Comparison of ENCODE assay signal across 8 cellular contexts in the genomic region with DNA sequence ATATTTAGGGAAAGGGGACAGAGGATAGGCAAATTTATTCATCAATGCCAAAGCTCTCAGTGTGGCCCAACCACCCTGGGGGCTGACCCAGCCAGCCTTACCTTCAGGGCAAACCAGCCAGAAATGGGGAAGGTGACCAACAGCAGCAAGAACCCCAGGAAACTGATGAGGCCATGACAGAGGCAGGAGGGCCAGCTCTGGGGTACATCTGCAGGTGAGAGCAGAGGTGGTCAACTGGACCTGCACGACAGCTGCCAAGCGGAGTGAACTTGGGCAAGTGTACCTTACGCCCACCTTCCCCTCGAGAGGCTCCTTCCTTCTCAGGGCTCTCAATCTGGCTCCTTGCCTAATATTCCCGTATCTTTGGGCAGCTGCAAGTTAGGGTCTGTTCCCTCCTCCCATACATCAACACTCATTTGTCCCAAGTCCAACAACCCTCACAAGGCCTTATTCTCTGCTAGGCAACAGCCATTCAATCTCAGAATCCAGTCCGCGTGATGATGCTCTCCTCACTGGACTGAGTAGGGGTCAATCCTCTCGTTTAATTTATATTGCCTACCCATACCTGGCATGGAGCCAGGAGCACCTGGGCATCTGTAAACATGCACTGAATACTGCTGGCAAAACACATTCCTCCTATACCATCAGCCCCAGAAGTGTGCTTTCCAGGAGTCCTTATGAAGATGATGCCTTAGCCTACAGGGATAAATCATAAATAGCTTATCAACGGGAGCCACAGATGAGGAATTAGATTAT. TPM values are rescaled to one million over a fixed set of nuclear protein-coding genes. Genes with fewer than 3 reads are reported as not detected.
DNase-seq lines count a peak whose midpoint lies in the region; ATAC-seq, FAIRE-seq and TF ChIP-seq lines count a peak whose summit lies in the region.

No MANE protein-coding gene starts in this region.

- H2BK15ac ChIP-seq in mesenchymal stem cell (ENCODE audit: low read depth, poor library complexity, severe bottlenecking): peak overlapping the region; percentile 68

- H3K36me3 ChIP-seq in mesenchymal stem cell (ENCODE audit: control insufficient read depth in 1 of 2, insufficient read depth in 2 of 2, low read depth in 1 of 2, low read length in 2 of 2) (peaks cover 15 to 17% of the 10 kb centered on the region in 2 experiments), tibial artery (peaks cover 0 to 38% (median 7%) of the 10 kb centered on the region in 3 donors)

- H3K9ac ChIP-seq in mesenchymal stem cell (ENCODE audit: low read length): peak overlapping the region; percentile 86

- no peak overlapping the region for H3K14ac ChIP-seq in mesenchymal stem cell (ENCODE audit: low read length in 2 of 2)

- no peak for TF ChIP-seq CTCF in tibial artery (IDR thresholded peaks at IDR 0.05)

- intact Hi-C loops in tibial artery (cut with DNase I; ENCODE audit: low total_unique reads): no loop called here

- no peak for ATAC-seq in HG03196 (IDR thresholded peaks at IDR 0.05; ENCODE audit: unreplicated experiment)
- no peak for ATAC-seq in HG03469 (IDR thresholded peaks at IDR 0.05; ENCODE audit: unreplicated experiment)

- H3K18ac ChIP-seq in mesenchymal stem cell (ENCODE audit: low read depth in 1 of 2, low read length in 2 of 2): peak overlapping the region; percentile 49 to 77

- H3K9me3 Mint-ChIP-seq in activated T-cell treated with anti-CD3 and anti-CD28 coated beads, Interleukin-2, amount 50 U/mL, for 24 hours: no peaks in the 10 kb centered on the region
- no peaks in the 10 kb centered on the region for H3K9me3 Mint-ChIP-seq in activated naive CD8-positive, alpha-beta T cell treated with anti-CD3 and anti-CD28 coated beads for 36 hours

- peaks cover 19% of the 10 kb centered on the region for H3K79me1 ChIP-seq in mesenchymal stem cell (replicated peaks; ENCODE audit: low read length, poor library complexity, severe bottlenecking)

- H3K27ac Mint-ChIP-seq in activated T-cell treated with anti-CD3 and anti-CD28 coated beads, Interleukin-2, amount 50 U/mL, for 24 hours: no peak overlapping the region
- no peak overlapping the region for H3K27ac Mint-ChIP-seq in activated naive CD8-positive, alpha-beta T cell treated with anti-CD3 and anti-CD28 coated beads for 36 hours

- H3K36me3 Mint-ChIP-seq in activated T-cell treated with anti-CD3 and anti-CD28 coated beads, Interleukin-2, amount 50 U/mL, for 24 hours (ENCODE audit: low read depth): peaks cover 48% of the 10 kb centered on the region
- H3K36me3 Mint-ChIP-seq in activated naive CD8-positive, alpha-beta T cell treated with anti-CD3 and anti-CD28 coated beads for 36 hours: peaks cover 8% of the 10 kb centered on the region

- H2BK12ac ChIP-seq in mesenchymal stem cell (ENCODE audit: low read length in 2 of 2): peak overlapping the region; percentile 95 to 96

- H3K9me3 ChIP-seq in mesenchymal stem cell (ENCODE audit: control insufficient read depth, low read length): no peaks in the 10 kb centered on the region
- H3K9me3 ChIP-seq in tibial artery: no peaks in the 10 kb centered on the region

- H3K27me3 ChIP-seq in mesenchymal stem cell (ENCODE audit: control insufficient read depth in 1 of 2, insufficient read depth in 1 of 2, low read length in 2 of 2) (no peaks in the 10 kb centered on the region), tibial artery (no peaks in the 10 kb centered on the region)

- no peak for DNase-seq in activated T-cell treated with anti-CD3 and anti-CD28 coated beads, Interleukin-2, amount 50 U/mL, for 24 hours
- DNase-seq in activated T-cell treated with anti-CD3 and anti-CD28 coated beads, Interleukin-2, amount 50 U/mL, for 1 hour: no peak
- DNase-seq in activated naive CD8-positive, alpha-beta T cell treated with anti-CD3 and anti-CD28 coated beads for 36 hours: no peak
- DNase-seq in mesenchymal stem cell (no peak), tibial artery (no peak), GM12892 (ENCODE audit: insufficient read length) (no peak)

- H4K8ac ChIP-seq in mesenchymal stem cell (ENCODE audit: low read length): peak overlapping the region; percentile 66

- H3K27ac ChIP-seq in mesenchymal stem cell (ENCODE audit: low read length, poor library complexity, severe bottlenecking) (peak overlapping the region; percentile 99), tibial artery (peak overlapping the region; percentile 79 to 85)

- peak overlapping the region in 1 of 2 experiments; percentile 42 for H3K23ac ChIP-seq in mesenchymal stem cell (ENCODE audit: low read length in 2 of 2)

- H4K91ac ChIP-seq in mesenchymal stem cell (ENCODE audit: low read length): peak overlapping the region; percentile 65

- no peak for TF ChIP-seq POLR2A in GM12892 (IDR thresholded peaks at IDR 0.05; ENCODE audit: low read depth, low read length)

- H3K27me3 Mint-ChIP-seq in activated T-cell treated with anti-CD3 and anti-CD28 coated beads, Interleukin-2, amount 50 U/mL, for 24 hours: no peaks in the 10 kb centered on the region
- H3K27me3 Mint-ChIP-seq in activated naive CD8-positive, alpha-beta T cell treated with anti-CD3 and anti-CD28 coated beads for 36 hours: no peaks in the 10 kb centered on the region

- H3K4ac ChIP-seq in mesenchymal stem cell (ENCODE audit: low read depth in 1 of 2, low read length in 2 of 2): peak overlapping the region; percentile 48 to 71

- H3K4me3 ChIP-seq in mesenchymal stem cell (ENCODE audit: insufficient read depth in 1 of 2, low read depth in 1 of 2, low read length in 2 of 2) (peak overlapping the region in 1 of 2 experiments; percentile 84), tibial artery (peak overlapping the region in 1 of 2 donors; percentile 77)

- peak overlapping the region; percentile 95 for H2AK5ac ChIP-seq in mesenchymal stem cell (ENCODE audit: low read length, severe bottlenecking)

- peak overlapping the region; percentile 15 for H2BK5ac ChIP-seq in mesenchymal stem cell (ENCODE audit: low read depth, low read length, poor library complexity, severe bottlenecking)

- peak overlapping the region; percentile 91 for H3K4me3 Mint-ChIP-seq in activated T-cell treated with anti-CD3 and anti-CD28 coated beads, Interleukin-2, amount 50 U/mL, for 24 hours
- peak overlapping the region; percentile 2 for H3K4me3 Mint-ChIP-seq in activated naive CD8-positive, alpha-beta T cell treated with anti-CD3 and anti-CD28 coated beads for 36 hours

- H3K4me1 Mint-ChIP-seq in activated T-cell treated with anti-CD3 and anti-CD28 coated beads, Interleukin-2, amount 50 U/mL, for 24 hours (ENCODE audit: low read depth): peaks cover 36% of the 10 kb centered on the region
- H3K4me1 Mint-ChIP-seq in activated naive CD8-positive, alpha-beta T cell treated with anti-CD3 and anti-CD28 coated beads for 36 hours: peaks cover 28% of the 10 kb centered on the region

- H2AFZ ChIP-seq in mesenchymal stem cell (ENCODE audit: low read depth, low read length): no peak overlapping the region

- H2BK120ac ChIP-seq in mesenchymal stem cell (ENCODE audit: low read depth, low read length): peak overlapping the region; percentile 59

- no peak for FAIRE-seq in GM12892 (lab: Jason Lieb, UNC)

- H3K4me1 ChIP-seq in mesenchymal stem cell (ENCODE audit: control insufficient read depth, insufficient read depth, low read depth, low read length) (peaks cover 60% of the 10 kb centered on the region), tibial artery (peaks cover 0 to 72% (median 53%) of the 10 kb centered on the region in 4 donors)

- no peak overlapping the region for H3K4me2 ChIP-seq in mesenchymal stem cell (ENCODE audit: low read length, poor library complexity, severe bottlenecking)

- WGBS in mesenchymal stem cell: 92% methylated on average over 9 of the region's 9 CpGs

RNA-seq across cellular contexts. Expression of gene STOML1, which starts 1.7 kb away (rescaled TPM):
- total RNA-seq in activated naive CD8-positive, alpha-beta T cell treated with anti-CD3 and anti-CD28 coated beads for 36 hours: 10 to 100 TPM in 1 of 2 experiments, 1 to 10 TPM in 1; 8.3 to 10.6 TPM
- 7.8 TPM for polyA plus RNA-seq in mesenchymal stem cell (2013, experiment 1 of 2)
- 8.5 TPM for polyA plus RNA-seq in mesenchymal stem cell (2013, experiment 2 of 2)
- 5.9 TPM for polyA plus RNA-seq in GM12892 (2012; ENCODE audit: missing spikeins)

RNA-seq across cellular contexts. Expression of gene PML, which starts 4.1 kb away (rescaled TPM):
- total RNA-seq in activated naive CD8-positive, alpha-beta T cell treated with anti-CD3 and anti-CD28 coated beads for 36 hours: 10 to 100 TPM; 53.4 to 54.3 TPM
- 49.0 TPM for polyA plus RNA-seq in mesenchymal stem cell (2013, experiment 1 of 2)
- polyA plus RNA-seq in mesenchymal stem cell (2013, experiment 2 of 2): 51.3 TPM
- 23.5 TPM for polyA plus RNA-seq in GM12892 (2012; ENCODE audit: missing spikeins)
